ENCODE assay signal across 18 cellular contexts in genomic region chr13:80360298-80360827, GRCh38. TPM values are rescaled to one million over a fixed set of nuclear protein-coding genes. Genes with fewer than 3 reads are reported as not detected.
DNase-seq lines count a peak whose midpoint lies in the region; TF ChIP-seq lines count a peak whose summit lies in the region.
"Had no signal": no experiment of that assay in that cellular context is flagged by ENCODE, and none has a peak within 500 bp of the region (broad histone marks: within the 10 kb centered on the region; RNA-seq: fewer than 3 reads in every experiment).

No MANE protein-coding gene starts in this region.

- H3K4me1 ChIP-seq in ACC112 (ENCODE audit: control insufficient read depth, insufficient read depth, low read length, unreplicated experiment), result peaks cover 20% of the 10 kb centered on the region
- H3K4me1 ChIP-seq in HUES48 (ENCODE audit: control insufficient read depth, insufficient read depth, low read length), result peaks cover 39% of the 10 kb centered on the region

- H2AFZ ChIP-seq in ACC112 (ENCODE audit: low read length, unreplicated experiment), result peak overlapping the region; percentile 47

- H3K27me3 ChIP-seq in ACC112 (ENCODE audit: insufficient read depth, low read length), result no peaks in the 10 kb centered on the region
- H3K27me3 ChIP-seq in HUES48 (ENCODE audit: control insufficient read depth, insufficient read depth, low read length), result no peaks in the 10 kb centered on the region
- H3K27me3 ChIP-seq: brain microvascular endothelial cell had no signal

- H3K79me2 ChIP-seq in ACC112 (ENCODE audit: control insufficient read depth, insufficient read depth, low read length, unreplicated experiment), result no peaks in the 10 kb centered on the region

- H3K27ac Mint-ChIP-seq in brain (peak overlapping the region in 4 of 5 experiments; percentile 8 to 80 (median 38)), mesothelial cell of epicardium (peak overlapping the region; percentile 66)
- H3K27ac Mint-ChIP-seq: activated B cell treated with CpG ODN at 0.5 μM for 24 hours; activated naive CD8-positive, alpha-beta T cell; dendritic cell treated with granulocyte-macrophage colony-stimulating factor and Interleukin-4, amounts not matched to agents 40 ng/mL and 50 ng/mL, for 4 days had no signal

- peaks cover 46% of the 10 kb centered on the region for H3K4me1 Mint-ChIP-seq in brain
- H3K4me1 Mint-ChIP-seq in mesothelial cell of epicardium, result peaks cover 39% of the 10 kb centered on the region

- H3K27me3 Mint-ChIP-seq in brain (no peaks in the 10 kb centered on the region), mesothelial cell of epicardium (ENCODE audit: low read depth) (no peaks in the 10 kb centered on the region)
- H3K27me3 Mint-ChIP-seq: activated B cell treated with CpG ODN at 0.5 μM for 24 hours had no signal

- H3K9me3 ChIP-seq in HUES48 (ENCODE audit: control insufficient read depth, insufficient read depth, low read length), result no peaks in the 10 kb centered on the region

- H3K36me3 ChIP-seq in ACC112 (ENCODE audit: insufficient read depth, low read length) (no peaks in the 10 kb centered on the region), HUES48 (ENCODE audit: control insufficient read depth, insufficient read depth, low read length) (no peaks in the 10 kb centered on the region)
- H3K36me3 ChIP-seq: brain microvascular endothelial cell had no signal

- 0 out of 2 replicates have a peak overlapping the region, but pooled peaks have one; percentile 9 for H3K9ac ChIP-seq in HUES48 (ENCODE audit: low read depth, low read length)

- H3K36me3 Mint-ChIP-seq in brain, result no peaks in the 10 kb centered on the region
- H3K36me3 Mint-ChIP-seq in mesothelial cell of epicardium, result no peaks in the 10 kb centered on the region
- H3K36me3 Mint-ChIP-seq: activated naive CD8-positive, alpha-beta T cell had no signal

- H3K4me3 Mint-ChIP-seq in brain (peak overlapping the region in 2 of 5 experiments; percentile 7 to 16), mesothelial cell of epicardium (no peak overlapping the region)
- H3K4me3 Mint-ChIP-seq: activated B cell treated with CpG ODN at 0.5 μM for 24 hours; activated naive CD8-positive, alpha-beta T cell; dendritic cell treated with granulocyte-macrophage colony-stimulating factor and Interleukin-4, amounts not matched to agents 40 ng/mL and 50 ng/mL, for 4 days had no signal

- H3K9me3 Mint-ChIP-seq in brain, result peaks cover 0 to 7% (median 3%) of the 10 kb centered on the region in 5 experiments
- no peaks in the 10 kb centered on the region for H3K9me3 Mint-ChIP-seq in mesothelial cell of epicardium
- H3K9me3 Mint-ChIP-seq: activated B cell treated with CpG ODN at 0.5 μM for 24 hours had no signal

- TF ChIP-seq CTCF in brain (conservative IDR thresholded peaks at IDR 0.05) (no peak), mesothelial cell of epicardium (IDR thresholded peaks at IDR 0.05; ENCODE audit: unreplicated experiment) (no peak)

- no peak overlapping the region for H3K27ac ChIP-seq in ACC112 (ENCODE audit: low read depth, low read length)
- peak overlapping the region; percentile 89 for H3K27ac ChIP-seq in HUES48 (ENCODE audit: low read depth, low read length)
- H3K27ac ChIP-seq: brain microvascular endothelial cell had no signal

- DNase-seq in mesothelial cell of epicardium (ENCODE audit: low spot score in 2 of 2, unreplicated experiment in 2 of 2) (no peak), iPS-NIHi7 (ENCODE audit: extremely low spot score) (no peak), NCI-H1694 (lab: John Stamatoyannopoulos, UW) (no peak), C1 segment of cervical spinal cord (lab: John Stamatoyannopoulos, UW) (no peak)
- DNase-seq in activated CD4-positive, alpha-beta T cell treated with anti-CD3 and anti-CD28 coated beads for 1 hour, result no peak
- DNase-seq: activated B cell treated with CpG ODN at 0.5 μM for 24 hours, brain microvascular endothelial cell, Calu3, GOT3, NCI-H1436, nucleus accumbens, small intestine, T-helper 2 cell had no signal

- H3K4me3 ChIP-seq in ACC112 (ENCODE audit: low read depth, low read length), result no peak overlapping the region
- no peak overlapping the region for H3K4me3 ChIP-seq in HUES48 (ENCODE audit: low read depth, low read length)

RNA-seq across cellular contexts. Expression of gene SPRY2, which starts 19.4 kb away (rescaled TPM):
- polyA plus RNA-seq in brain (ENCODE audit: insufficient read depth, low read depth, low replicate concordance), result 19.5 TPM
- total RNA-seq in mesothelial cell of epicardium, result 57.7 to 60.8 TPM (median 59.9 TPM) in 3 replicates
